ENCODE assay signal across 20 cellular contexts in genomic region chr13:57314897-57315520, GRCh38.
A peak's percentile ranks its signal among the peaks of the same experiment; 100 is the strongest.
DNase-seq lines count a peak whose midpoint lies in the region; ATAC-seq and TF ChIP-seq lines count a peak whose summit lies in the region.
"Had no signal": no experiment of that assay in that cellular context is flagged by ENCODE, and none has a peak within 500 bp of the region (broad histone marks: within the 10 kb centered on the region; RNA-seq: fewer than 3 reads in every experiment).

No MANE protein-coding gene starts in this region.

- DNase-seq in GM23338 (ENCODE audit: low spot score) = peak; percentile 2
- DNase-seq in SK-N-DZ (ENCODE audit: low spot score) = peak; percentile 61
- peak; percentile 10 for DNase-seq in iPS-NIHi11 (ENCODE audit: low spot score)
- DNase-seq in spleen = peak; percentile 53
- DNase-seq in cerebellum (ENCODE audit: low spot score) = no peak
- DNase-seq in OCI-LY7 (ENCODE audit: low spot score) = no peak
- DNase-seq in prostate gland (ENCODE audit: low spot score) = no peak
- DNase-seq: activated T-cell treated with anti-CD3 and anti-CD28 coated beads, Interleukin-2, amount 50 U/mL, for 48 hours; CD8-positive, alpha-beta memory T cell; endodermal cell; KG1; naive B cell; NCI-H2029; stimulated activated CD4-positive, alpha-beta T cell treated with anti-CD3 and anti-CD28 coated beads, Interleukin-4, amount 100 ng/mL, for 24 hours had no signal

- H3K9me3 ChIP-seq in spleen (peaks cover 0 to 16% (median 5%) of the 10 kb centered on the region in 8 donors), OCI-LY7 (ENCODE audit: low read length) (no peaks in the 10 kb centered on the region), prostate gland (no peaks in the 10 kb centered on the region)

- no peak overlapping the region for H3K4me3 Mint-ChIP-seq in GM23338
- H3K4me3 Mint-ChIP-seq: activated naive CD4-positive, alpha-beta T cell treated with anti-CD3 and anti-CD28 coated beads, Interleukin-2, amount 50 U/mL, for 24 hours; CD8-positive, alpha-beta memory T cell; endodermal cell; naive B cell; T-helper 2 cell treated with Interferon-gamma antibody and Interleukin-4, amounts not matched to agents 5 μg/mL and 100 μg/mL, for 36 hours had no signal

- no peaks in the 10 kb centered on the region; the same call in 1 of the 2 replicates for H4K20me1 ChIP-seq in GM23338 (replicated peaks; ENCODE audit: insufficient read depth)
- H4K20me1 ChIP-seq in OCI-LY7 (ENCODE audit: insufficient read depth, low read length) = no peaks in the 10 kb centered on the region

- H3F3A ChIP-seq in GM23338 (replicated peaks; ENCODE audit: low read depth) = no peaks in the 10 kb centered on the region

- TF ChIP-seq POLR2A in spleen (IDR thresholded peaks at IDR 0.05) = no peak
- no peak for TF ChIP-seq POLR2A in prostate gland (IDR thresholded peaks at IDR 0.05)

- CTCF ChIA-PET in OCI-LY7 (lab: Charles Lee; ENCODE audit: unreplicated experiment) = no interaction called here

- BruUV-seq in OCI-LY7 (replicated peaks; lab: Mats Ljungman, UMichigan) = no TSS peak

- H3K9me2 ChIP-seq in GM23338 (ENCODE audit: insufficient read depth) (no peaks in the 10 kb centered on the region), OCI-LY7 (ENCODE audit: insufficient read depth, low read length) (no peaks in the 10 kb centered on the region)

- no peak overlapping the region for H3K27ac ChIP-seq in GM23338 (ENCODE audit: low read depth)
- no peak overlapping the region for H3K27ac ChIP-seq in spleen
- H3K27ac ChIP-seq in OCI-LY7 (ENCODE audit: low read depth, low read length, poor library complexity, severe bottlenecking) = no peak overlapping the region
- H3K27ac ChIP-seq in prostate gland = no peak overlapping the region
- H3K27ac ChIP-seq: parathyroid adenoma had no signal

- no peaks in the 10 kb centered on the region for H3K36me3 Mint-ChIP-seq in GM23338 (ENCODE audit: low read depth)
- H3K36me3 Mint-ChIP-seq: activated naive CD4-positive, alpha-beta T cell treated with anti-CD3 and anti-CD28 coated beads, Interleukin-2, amount 50 U/mL, for 24 hours; CD8-positive, alpha-beta memory T cell; naive B cell had no signal

- no peak overlapping the region for H3K4me3 ChIP-seq in GM23338
- H3K4me3 ChIP-seq in spleen = no peak overlapping the region
- H3K4me3 ChIP-seq in OCI-LY7 (ENCODE audit: low read depth, low read length, poor library complexity, severe bottlenecking) = no peak overlapping the region
- no peak overlapping the region for H3K4me3 ChIP-seq in prostate gland
- H3K4me3 ChIP-seq: lung, smooth muscle cell had no signal

- H3K4me2 ChIP-seq in GM23338 = no peak overlapping the region
- H3K4me2 ChIP-seq in OCI-LY7 (ENCODE audit: low read length) = no peak overlapping the region
- H3K4me2 ChIP-seq: smooth muscle cell had no signal

- H3K9me3 Mint-ChIP-seq in GM23338 = no peaks in the 10 kb centered on the region; the same call in 2 of the 3 replicates
- H3K9me3 Mint-ChIP-seq: endodermal cell had no signal

- WGBS in spleen, 5 donors = 71 to 94% (median 81%) methylated on average over 6 of the region's 6 CpGs
- WGBS in prostate gland = 92% methylated on average over 6 of the region's 6 CpGs

- H3K27me3 Mint-ChIP-seq in GM23338 (ENCODE audit: insufficient read depth, low read depth, poor library complexity) = peaks cover 2% of the 10 kb centered on the region
- H3K27me3 Mint-ChIP-seq: activated naive CD4-positive, alpha-beta T cell treated with anti-CD3 and anti-CD28 coated beads, Interleukin-2, amount 50 U/mL, for 24 hours; CD8-positive, alpha-beta memory T cell; naive B cell had no signal

- intact Hi-C loops in spleen (cut with DNase I; ENCODE audit: low total_unique reads) (no loop called here), OCI-LY7 (cut with micrococcal nuclease; ENCODE audit: unreplicated experiment) (no loop called here), prostate gland (cut with DNase I) (no loop called here)

- H3K36me3 ChIP-seq in GM23338 (ENCODE audit: insufficient read depth) = no peaks in the 10 kb centered on the region
- no peaks in the 10 kb centered on the region for H3K36me3 ChIP-seq in spleen
- no peaks in the 10 kb centered on the region for H3K36me3 ChIP-seq in OCI-LY7 (ENCODE audit: insufficient read depth, low read length)
- no peaks in the 10 kb centered on the region for H3K36me3 ChIP-seq in prostate gland

- H2AFZ ChIP-seq in GM23338 (peak overlapping the region; percentile 26; the same call in 1 of the 2 replicates), OCI-LY7 (ENCODE audit: low read length) (no peak overlapping the region)
- H2AFZ ChIP-seq: parathyroid adenoma had no signal

- H3K4me1 Mint-ChIP-seq in GM23338 = peaks cover 7% of the 10 kb centered on the region; the same call in 2 of the 3 replicates
- H3K4me1 Mint-ChIP-seq: activated naive CD4-positive, alpha-beta T cell treated with anti-CD3 and anti-CD28 coated beads, Interleukin-2, amount 50 U/mL, for 24 hours; CD8-positive, alpha-beta memory T cell; naive B cell had no signal

- H3K79me2 ChIP-seq in GM23338 (replicated peaks; ENCODE audit: insufficient read depth) (no peaks in the 10 kb centered on the region), OCI-LY7 (ENCODE audit: insufficient read depth, low read depth, low read length) (no peaks in the 10 kb centered on the region)
- H3K79me2 ChIP-seq: parathyroid adenoma had no signal

- no peak for TF ChIP-seq CTCF in GM23338 (conservative IDR thresholded peaks at IDR 0.05; ENCODE audit: low read depth in 2 of 2)
- no peak for TF ChIP-seq CTCF in spleen (IDR thresholded peaks at IDR 0.05 in 8 of 11, conservative IDR thresholded peaks at IDR 0.05 in 3 of 11)
- no peak for TF ChIP-seq CTCF in OCI-LY7 (conservative IDR thresholded peaks at IDR 0.05; ENCODE audit: low read length)
- no peak for TF ChIP-seq CTCF in prostate gland (IDR thresholded peaks at IDR 0.05)

- H3K4me1 ChIP-seq in GM23338 (ENCODE audit: insufficient read depth) (peaks cover 10% of the 10 kb centered on the region), spleen (no peaks in the 10 kb centered on the region), OCI-LY7 (ENCODE audit: insufficient read depth, low read length, poor library complexity, severe bottlenecking) (no peaks in the 10 kb centered on the region), prostate gland (replicated peaks) (no peaks in the 10 kb centered on the region)
- H3K4me1 ChIP-seq: parathyroid adenoma had no signal

- POLR2A ChIA-PET in OCI-LY7 (lab: Charles Lee) = no interaction called here

- H3K27me3 ChIP-seq in GM23338 (ENCODE audit: insufficient read depth) (no peaks in the 10 kb centered on the region), spleen (replicated peaks in 1 of 7) (no peaks in the 10 kb centered on the region), prostate gland (replicated peaks; ENCODE audit: insufficient read depth) (no peaks in the 10 kb centered on the region)

- H3K27ac Mint-ChIP-seq in GM23338 = no peak overlapping the region
- H3K27ac Mint-ChIP-seq: activated naive CD4-positive, alpha-beta T cell treated with anti-CD3 and anti-CD28 coated beads, Interleukin-2, amount 50 U/mL, for 24 hours; CD8-positive, alpha-beta memory T cell; naive B cell; T-helper 2 cell treated with Interferon-gamma antibody and Interleukin-4, amounts not matched to agents 5 μg/mL and 100 μg/mL, for 36 hours had no signal

- no peak; the same call in 2 of the 3 replicates for ATAC-seq in GM23338
- no peak for ATAC-seq in GM21619 (IDR thresholded peaks at IDR 0.05; ENCODE audit: unreplicated experiment)

TF ChIP-seq in GM23338, 12 proteins besides CTCF, POLR2A, EP300 and RAD21 (continues in another document):
- TF ChIP-seq POLR2AphosphoS5 (IDR thresholded peaks at IDR 0.05; ENCODE audit: low read depth) = no peak
- no peak for TF ChIP-seq REST (IDR thresholded peaks at IDR 0.05; ENCODE audit: unreplicated experiment)
- TF ChIP-seq EZH2 (IDR thresholded peaks at IDR 0.05; ENCODE audit: low read depth, unreplicated experiment) = no peak
- no peak for TF ChIP-seq ZNF331 (CRISPR knock-in tag; IDR thresholded peaks at IDR 0.05; ENCODE audit: low read depth)
- TF ChIP-seq ETS1 (IDR thresholded peaks at IDR 0.05) = no peak
- TF ChIP-seq JUNB (IDR thresholded peaks at IDR 0.05; ENCODE audit: unreplicated experiment) = no peak

Comparison
In these comparisons a context has a peak if more than half of its experiments do, and no peak if none do; other contexts are left out.
1. DNase-seq: peak in GM23338 (single experiment), SK-N-DZ (single experiment), iPS-NIHi11 (single experiment) and spleen (single experiment); none in cerebellum (single experiment), OCI-LY7 (single experiment) and prostate gland (single experiment).